ENCODE assay signal across 8 cellular contexts in genomic region chr12:123043536-123044001, GRCh38.
A peak's percentile ranks its signal among the peaks of the same experiment; 100 is the strongest.
DNase-seq lines count a peak whose midpoint lies in the region; ATAC-seq and TF ChIP-seq lines count a peak whose summit lies in the region.

No MANE protein-coding gene starts in this region.

- H3K36me3 ChIP-seq in CD4-positive, alpha-beta memory T cell (ENCODE audit: insufficient read depth, low read length) = no peaks in the 10 kb centered on the region
- no peaks in the 10 kb centered on the region for H3K36me3 ChIP-seq in Peyer's patch

- H3K27me3 ChIP-seq in CD4-positive, alpha-beta memory T cell (ENCODE audit: insufficient read depth, low read length) = no peaks in the 10 kb centered on the region
- no peaks in the 10 kb centered on the region for H3K27me3 ChIP-seq in Peyer's patch

- ATAC-seq in activated T-helper 17 cell treated with anti-CD3 and anti-CD28 coated beads, Interleukin-2, amount 50 U/mL, for 72 hours (replicated peaks) = peak; percentile 99
- no peak for ATAC-seq in HG03460 (IDR thresholded peaks at IDR 0.05; ENCODE audit: unreplicated experiment)

- CTCF ChIA-PET in CD4-positive, alpha-beta memory T cell (lab: Charles Lee; ENCODE audit: partially characterized antibody) = interaction anchor here (0.7 to 7.6 kb wide), 31 partner anchors 9 to 541 kb away, joined by 3 to 204 read pairs (median 4); partner anchors contain the start of genes MPHOSPH9, MTRFR, PITPNM2 and TMED2

- no peaks in the 10 kb centered on the region for H3K36me3 Mint-ChIP-seq in CD4-positive, alpha-beta memory T cell
- H3K36me3 Mint-ChIP-seq in activated T-helper 17 cell treated with anti-CD3 and anti-CD28 coated beads, Interleukin-2, amount 50 U/mL, for 72 hours (ENCODE audit: low read depth) = no peaks in the 10 kb centered on the region
- no peaks in the 10 kb centered on the region for H3K36me3 Mint-ChIP-seq in nephron progenitor cell (ENCODE audit: low read depth)

- H3K4me3 ChIP-seq in CD4-positive, alpha-beta memory T cell (ENCODE audit: low read length in 2 of 2) = no peak overlapping the region
- H3K4me3 ChIP-seq in Peyer's patch (no peak overlapping the region), fibroblast of mammary gland (ENCODE audit: control insufficient read depth, low read depth, low read length) (no peak overlapping the region)

- no peak for TF ChIP-seq POLR2A in Peyer's patch (IDR thresholded peaks at IDR 0.05)

- H3K27me3 Mint-ChIP-seq in CD4-positive, alpha-beta memory T cell = no peaks in the 10 kb centered on the region
- H3K27me3 Mint-ChIP-seq in activated T-helper 17 cell treated with anti-CD3 and anti-CD28 coated beads, Interleukin-2, amount 50 U/mL, for 72 hours = no peaks in the 10 kb centered on the region
- H3K27me3 Mint-ChIP-seq in nephron progenitor cell (ENCODE audit: low read depth, poor library complexity) = peaks cover 5% of the 10 kb centered on the region

- H3K9me3 Mint-ChIP-seq in CD4-positive, alpha-beta memory T cell = peaks cover 0 to 2% (median 0%) of the 10 kb centered on the region in 8 donors
- no peaks in the 10 kb centered on the region for H3K9me3 Mint-ChIP-seq in activated T-helper 17 cell treated with anti-CD3 and anti-CD28 coated beads, Interleukin-2, amount 50 U/mL, for 72 hours
- no peaks in the 10 kb centered on the region for H3K9me3 Mint-ChIP-seq in nephron progenitor cell

- TF ChIP-seq CTCF in Peyer's patch (IDR thresholded peaks at IDR 0.05) (peak; percentile 30 to 82 (median 64)), fibroblast of mammary gland (conservative IDR thresholded peaks at IDR 0.05; ENCODE audit: control insufficient read depth, insufficient read depth, low read depth, low read length) (peak; percentile 66), nephron progenitor cell (IDR thresholded peaks at IDR 0.05) (peak; percentile 57)

- peak; percentile 58 to 69 (median 69) for DNase-seq in CD4-positive, alpha-beta memory T cell
- DNase-seq in HS-27A (ENCODE audit: low read depth) (peak; percentile 66), Peyer's patch (peak; percentile 81 to 92 (median 83)), fibroblast of mammary gland (ENCODE audit: low read depth) (peak; percentile 90), nephron progenitor cell (peak; percentile 71)
- DNase-seq in stimulated activated naive CD4-positive, alpha-beta T cell treated with Interleukin-2 at 50 U/mL for 16 hours (lab: John Stamatoyannopoulos, UW) = peak; percentile 58

- no peak overlapping the region for H3K27ac ChIP-seq in CD4-positive, alpha-beta memory T cell (ENCODE audit: low read depth, low read length)
- peak overlapping the region; percentile 40 to 81 (median 60) for H3K27ac ChIP-seq in Peyer's patch

- H3K9me3 ChIP-seq in CD4-positive, alpha-beta memory T cell (ENCODE audit: control insufficient read depth in 1 of 2, low read length in 2 of 2) = no peaks in the 10 kb centered on the region
- no peaks in the 10 kb centered on the region for H3K9me3 ChIP-seq in Peyer's patch

- H3K4me3 Mint-ChIP-seq in CD4-positive, alpha-beta memory T cell = peak overlapping the region in 4 of 8 donors; percentile 15 to 64 (median 46)
- H3K4me3 Mint-ChIP-seq in activated T-helper 17 cell treated with anti-CD3 and anti-CD28 coated beads, Interleukin-2, amount 50 U/mL, for 72 hours = peak overlapping the region; percentile 34
- H3K4me3 Mint-ChIP-seq in nephron progenitor cell = no peak overlapping the region

- POLR2A ChIA-PET in CD4-positive, alpha-beta memory T cell (lab: Charles Lee; ENCODE audit: partially characterized antibody) = interaction anchor here (0.9 to 4.6 kb wide), 9 partner anchors 32 to 200 kb away, joined by 3 to 32 read pairs (median 7); partner anchors contain the start of genes MPHOSPH9, MTRFR, OGFOD2 and PITPNM2

- peaks cover 11% of the 10 kb centered on the region for H3K4me1 ChIP-seq in CD4-positive, alpha-beta memory T cell (ENCODE audit: insufficient read depth, low read length)
- peaks cover 0 to 26% (median 3%) of the 10 kb centered on the region in 4 donors for H3K4me1 ChIP-seq in Peyer's patch

- peak overlapping the region in 6 of 7 donors; percentile 8 to 87 (median 73) for H3K27ac Mint-ChIP-seq in CD4-positive, alpha-beta memory T cell
- H3K27ac Mint-ChIP-seq in activated T-helper 17 cell treated with anti-CD3 and anti-CD28 coated beads, Interleukin-2, amount 50 U/mL, for 72 hours = peak overlapping the region; percentile 4
- H3K27ac Mint-ChIP-seq in nephron progenitor cell = no peak overlapping the region

- intact Hi-C loops in CD4-positive, alpha-beta memory T cell (cut with micrococcal nuclease) = loop anchor here (1.0 kb wide), 2 partner anchors 108 to 195 kb away; partner anchors contain the start of gene PITPNM2

- peaks cover 9 to 27% (median 16%) of the 10 kb centered on the region in 4 donors for H3K4me1 Mint-ChIP-seq in CD4-positive, alpha-beta memory T cell
- H3K4me1 Mint-ChIP-seq in activated T-helper 17 cell treated with anti-CD3 and anti-CD28 coated beads, Interleukin-2, amount 50 U/mL, for 72 hours = peaks cover 5% of the 10 kb centered on the region
- H3K4me1 Mint-ChIP-seq in nephron progenitor cell = peaks cover 37% of the 10 kb centered on the region
